ENCODE assay signal across 8 cellular contexts in genomic region chr14:73644531-73645247, GRCh38. TPM values are rescaled to one million over a fixed set of nuclear protein-coding genes. Genes with fewer than 3 reads are reported as not detected.
A peak's percentile ranks its signal among the peaks of the same experiment; 100 is the strongest.
DNase-seq lines count a peak whose midpoint lies in the region; ATAC-seq and TF ChIP-seq lines count a peak whose summit lies in the region.

DNAL1 (plus strand) TSS chr14:73644986; CDS start chr14:73645040, 54 bp downstream.

- H3K9me3 Mint-ChIP-seq in chondrocyte (ENCODE audit: low read depth), result no peaks in the 10 kb centered on the region

- peak; percentile 80 to 81 for DNase-seq in AML-193 (lab: John Stamatoyannopoulos, UW)
- DNase-seq in NCI-H460 (ENCODE audit: extremely low read depth, low read depth), result peak; percentile 92
- DNase-seq in activated CD4-positive, alpha-beta T cell treated with anti-CD3 and anti-CD28 coated beads for 1 hour, result peak; percentile 84
- DNase-seq in chondrocyte (ENCODE audit: low spot score), result peak; percentile 97
- DNase-seq in kidney epithelial cell (ENCODE audit: low read depth), result peak; percentile 63
- peak; percentile 95 for DNase-seq in stimulated activated CD4-positive, alpha-beta T cell treated with anti-CD3 and anti-CD28 coated beads, Interleukin-15, amount 100 ng/mL, for 24 hours

- TF ChIP-seq POLR2A in GM19193 (IDR thresholded peaks at IDR 0.05; ENCODE audit: extremely low read depth, insufficient read depth, insufficient read length), result peak; percentile 93

- H3K4me3 ChIP-seq in kidney epithelial cell (ENCODE audit: low read depth, low read length), result peak within 1 kb of the TSS; percentile 99

- peak; percentile 19 for TF ChIP-seq CTCF in chondrocyte (IDR thresholded peaks at IDR 0.05)
- no peak for TF ChIP-seq CTCF in kidney epithelial cell (IDR thresholded peaks at IDR 0.05; ENCODE audit: insufficient read depth, low read length, poor library complexity, severe bottlenecking)

- ATAC-seq in HG03432 (IDR thresholded peaks at IDR 0.05; ENCODE audit: unreplicated experiment), result peak; percentile 98

- no peaks in the 10 kb centered on the region for H3K36me3 Mint-ChIP-seq in chondrocyte (ENCODE audit: low read depth)

- H3K4me1 Mint-ChIP-seq in chondrocyte (ENCODE audit: low read depth), result peaks cover 30% of the 10 kb centered on the region

- H3K36me3 ChIP-seq in kidney epithelial cell (ENCODE audit: control insufficient read depth, insufficient read depth, low read length), result no peaks in the 10 kb centered on the region

- H3K27me3 ChIP-seq in kidney epithelial cell (ENCODE audit: control insufficient read depth, insufficient read depth, low read length), result no peaks in the 10 kb centered on the region

- H3K27me3 Mint-ChIP-seq in chondrocyte (ENCODE audit: low read depth), result no peaks in the 10 kb centered on the region

- peak within 1 kb of the TSS; percentile 87 for H3K27ac Mint-ChIP-seq in chondrocyte (ENCODE audit: unreplicated experiment)

- peak within 1 kb of the TSS; percentile 98 for H3K4me3 Mint-ChIP-seq in chondrocyte (ENCODE audit: unreplicated experiment)

RNA-seq across cellular contexts. Expression of gene DNAL1, which starts in this region (rescaled TPM):
- total RNA-seq in NCI-H460 (2014; rRNA removed; shearing (Covaris generic)), result 24.8 and 30.7 TPM in 2 replicates
- 21.3 and 24.2 TPM in 2 replicates for polyA plus RNA-seq in NCI-H460 (2014; cell fraction: nucleus; rRNA removed)
- total RNA-seq in chondrocyte (13.3 to 23.0 TPM (median 15.2 TPM) in 3 replicates), kidney epithelial cell (19.3 and 23.3 TPM in 2 replicates)

Comparison
In these comparisons a context has a peak if more than half of its experiments do, and no peak if none do; other contexts are left out.
1. Peak in every context shown above with its lines: DNase-seq, ATAC-seq and H3K4me3 ChIP-seq.